ENCODE assay signal across 19 cellular contexts in genomic region chr14:31768355-31768754, GRCh38.
DNase-seq lines count a peak whose midpoint lies in the region; ATAC-seq and TF ChIP-seq lines count a peak whose summit lies in the region.
"Had no signal": no experiment of that assay in that cellular context is flagged by ENCODE, and none has a peak within 500 bp of the region (broad histone marks: within the 10 kb centered on the region; RNA-seq: fewer than 3 reads in every experiment).

No MANE protein-coding gene starts in this region.

- H3K4me3 ChIP-seq in epithelial cell of proximal tubule (ENCODE audit: low read depth, low read length) (no peak overlapping the region), liver (ENCODE audit: low read depth in 1 of 3, low read length in 3 of 3) (no peak overlapping the region)
- H3K4me3 ChIP-seq: A549; BLaER1 treated with 17β-estradiol and CSF1 and Interleukin-3, amounts not matched to agents 10 nM and 100 nM had no signal

- H3K27me3 ChIP-seq in liver (ENCODE audit: control insufficient read depth in 4 of 4, insufficient read depth in 4 of 4, low read length in 3 of 4): no peaks in the 10 kb centered on the region
- H3K27me3 ChIP-seq: BLaER1 treated with 17β-estradiol and CSF1 and Interleukin-3, amounts not matched to agents 10 nM and 100 nM had no signal

- H3K9ac ChIP-seq in liver (ENCODE audit: low read depth in 1 of 2, low read length in 2 of 2): no peak overlapping the region

- no peak overlapping the region for H3K27ac ChIP-seq in liver (ENCODE audit: low read depth in 1 of 2, low read length in 2 of 2)
- H3K27ac ChIP-seq: 22Rv1, A549, C4-2B had no signal

- H3K9me3 ChIP-seq in liver (ENCODE audit: control insufficient read depth in 4 of 4, low read length in 3 of 4): no peaks in the 10 kb centered on the region
- H3K9me3 ChIP-seq: A549; BLaER1 treated with 17β-estradiol and CSF1 and Interleukin-3, amounts not matched to agents 10 nM and 100 nM; Caco-2 had no signal

- H3K4me1 ChIP-seq in liver (ENCODE audit: control insufficient read depth in 4 of 4, insufficient read depth in 4 of 4, low read length in 3 of 4): no peaks in the 10 kb centered on the region
- H3K4me1 ChIP-seq: Caco-2 had no signal

- peak; percentile 74 for ATAC-seq in left lobe of liver
- no peak for ATAC-seq in GM18870 (IDR thresholded peaks at IDR 0.05; ENCODE audit: unreplicated experiment)
- no peak for ATAC-seq in GM18502 (IDR thresholded peaks at IDR 0.05; ENCODE audit: poor library complexity, unreplicated experiment)
- ATAC-seq: A549; CD8-positive, alpha-beta T cell had no signal

- DNase-seq in epithelial cell of proximal tubule (ENCODE audit: low read depth): peak; percentile 13
- DNase-seq in left lobe of liver (ENCODE audit: low spot score): no peak
- DNase-seq in renal cortical epithelial cell (ENCODE audit: low read depth): peak; percentile 34
- no peak for DNase-seq in stimulated activated CD4-positive, alpha-beta T cell treated with anti-CD3 and anti-CD28 coated beads, Interleukin-1b, Interleukin-23, amount 100 ng/mL, for 48 hours
- no peak for DNase-seq in effector CD8-positive, alpha-beta T cell (lab: John Stamatoyannopoulos, UW)
- DNase-seq: AML-193; Caco-2; Calu3; CD4-positive, alpha-beta T cell; CD8-positive, alpha-beta T cell; DMS79 treated with DMSO at 0.1 percent for 48 hours; GF-D8 had no signal

- TF ChIP-seq CTCF in epithelial cell of proximal tubule (conservative IDR thresholded peaks at IDR 0.05; ENCODE audit: low read depth, low read length): no peak
- TF ChIP-seq CTCF in liver (IDR thresholded peaks at IDR 0.05; ENCODE audit: low read depth, low read length, missing input control): no peak

- no peaks in the 10 kb centered on the region for H3K36me3 ChIP-seq in liver (ENCODE audit: control insufficient read depth in 4 of 4, insufficient read depth in 3 of 4, low read depth in 1 of 4, low read length in 3 of 4)
- H3K36me3 ChIP-seq: BLaER1 treated with 17β-estradiol and CSF1 and Interleukin-3, amounts not matched to agents 10 nM and 100 nM had no signal

- no peak for TF ChIP-seq RAD21 in liver (IDR thresholded peaks at IDR 0.05)

TF ChIP-seq in liver, 16 proteins besides CTCF, POLR2A, EP300 and RAD21:
- no peak for TF ChIP-seq HNF4G (IDR thresholded peaks at IDR 0.05)
- TF ChIP-seq HNF4A (conservative IDR thresholded peaks at IDR 0.05): peak; percentile 13 to 37
- TF ChIP-seq TAF1 (conservative IDR thresholded peaks at IDR 0.05): no peak

Comparison
In these comparisons a context has a peak if more than half of its experiments do, and no peak if none do; other contexts are left out.
1. DNase-seq: peak in epithelial cell of proximal tubule (single experiment) and renal cortical epithelial cell (single experiment); none in left lobe of liver (single experiment), stimulated activated CD4-positive, alpha-beta T cell treated with anti-CD3 and anti-CD28 coated beads, Interleukin-1b, Interleukin-23, amount 100 ng/mL, for 48 hours (single experiment) and effector CD8-positive, alpha-beta T cell (single experiment).